Comparison of ENCODE assay signal across 8 cellular contexts in the genomic region with DNA sequence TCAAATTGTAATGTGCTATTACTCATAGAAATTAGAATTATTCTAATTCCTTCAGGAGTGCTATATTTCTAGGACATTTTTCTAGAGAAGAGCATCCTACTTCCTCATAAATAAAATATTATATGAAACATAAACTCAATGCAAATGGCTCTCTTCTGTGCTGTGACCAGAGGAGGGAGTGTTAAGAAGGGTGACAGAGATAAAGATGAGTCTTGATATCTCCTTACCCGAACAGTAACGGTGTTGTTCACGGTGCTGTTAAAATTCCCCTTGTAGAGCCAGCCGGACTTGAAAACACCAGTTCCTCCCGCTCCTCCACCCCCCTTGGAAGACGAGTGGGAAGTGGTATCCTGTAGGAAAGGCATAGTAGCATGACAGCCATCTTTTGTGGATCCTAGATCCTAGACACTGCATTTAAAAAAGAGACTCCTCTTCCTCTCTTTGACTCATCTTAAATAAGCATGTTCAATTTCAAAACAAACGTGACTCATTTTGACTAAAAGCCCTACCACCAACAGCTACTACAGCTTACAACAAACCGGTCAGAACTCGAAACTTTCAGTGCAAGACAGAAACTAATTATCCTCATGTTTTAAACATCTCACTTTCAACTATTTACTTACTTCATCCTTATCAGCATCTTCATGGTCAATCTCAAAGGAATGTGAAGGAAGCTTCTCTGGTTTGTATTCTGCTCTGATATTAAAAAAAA.
DNase-seq lines count a peak whose midpoint lies in the region; ATAC-seq and TF ChIP-seq lines count a peak whose summit lies in the region.

No MANE protein-coding gene starts in this region.

- H3K4me2 ChIP-seq in smooth muscle cell = peak overlapping the region; percentile 76

- H3K9me3 ChIP-seq in A673 (ENCODE audit: low read depth, low read length, poor library complexity, severe bottlenecking) (no peaks in the 10 kb centered on the region), smooth muscle cell (replicated peaks; ENCODE audit: low read depth) (no peaks in the 10 kb centered on the region)

- peak overlapping the region; percentile 15 for H3K4me3 Mint-ChIP-seq in activated naive CD8-positive, alpha-beta T cell

- no peaks in the 10 kb centered on the region for H3K9me3 Mint-ChIP-seq in activated naive CD8-positive, alpha-beta T cell (ENCODE audit: low read depth)

- H3K4me3 ChIP-seq in A673 (ENCODE audit: low read depth, low read length, poor library complexity, severe bottlenecking) = no peak overlapping the region
- H3K4me3 ChIP-seq in smooth muscle cell = peak overlapping the region; percentile 21

- peaks cover 4% of the 10 kb centered on the region for H3K4me1 ChIP-seq in A673 (ENCODE audit: insufficient read depth, low read length, poor library complexity, severe bottlenecking)
- peaks cover 6% of the 10 kb centered on the region for H3K4me1 ChIP-seq in smooth muscle cell (ENCODE audit: low read depth)

- POLR2A ChIA-PET in A673 (lab: Charles Lee; ENCODE audit: low non-redundant PET) = no interaction called here

- H3K27ac ChIP-seq in A673 (ENCODE audit: low read depth, low read length, poor library complexity, severe bottlenecking) = no peak overlapping the region
- peak overlapping the region; percentile 64 for H3K27ac ChIP-seq in smooth muscle cell (ENCODE audit: low read depth)

- 25% methylated on average over 9 of the region's 9 CpGs for WGBS in smooth muscle cell (ENCODE audit: low lambda C conversion rate)

- H3K27me3 ChIP-seq in A673 (replicated peaks; ENCODE audit: insufficient read depth, low read depth, low read length, poor library complexity) (no peaks in the 10 kb centered on the region), smooth muscle cell (ENCODE audit: low read depth) (no peaks in the 10 kb centered on the region)

- DNase-seq in A673 (ENCODE audit: low spot score) (peak; percentile 26), smooth muscle cell (lab: John Stamatoyannopoulos, UW; ENCODE audit: unreplicated experiment) (no peak), HuH-7.5 (ENCODE audit: low spot score) (no peak), NCI-H2081 (lab: John Stamatoyannopoulos, UW) (no peak), hypothalamus (lab: John Stamatoyannopoulos, UW) (no peak)

- no peaks in the 10 kb centered on the region for H3K27me3 Mint-ChIP-seq in activated naive CD8-positive, alpha-beta T cell

- no peaks in the 10 kb centered on the region for H3F3A ChIP-seq in smooth muscle cell (ENCODE audit: low read depth)

- H2AFZ ChIP-seq in smooth muscle cell (ENCODE audit: low read depth) = peak overlapping the region; percentile 64

- H3K79me2 ChIP-seq in smooth muscle cell (ENCODE audit: low read depth) = no peaks in the 10 kb centered on the region

- CTCF ChIA-PET in A673 (lab: Charles Lee) = interaction anchor here (0.6 kb wide), 1 partner anchor 396 kb away, joined by 4 read pairs; no protein-coding TSS in a partner anchor

- intact Hi-C loops in A673 (cut with micrococcal nuclease; ENCODE audit: unreplicated experiment) = no loop called here

- H4K20me1 ChIP-seq in smooth muscle cell (ENCODE audit: low read depth) = no peaks in the 10 kb centered on the region

- no peak overlapping the region for H3K9ac ChIP-seq in smooth muscle cell (ENCODE audit: low read depth)

- H3K36me3 Mint-ChIP-seq in activated naive CD8-positive, alpha-beta T cell = peaks cover 40% of the 10 kb centered on the region

- H3K36me3 ChIP-seq in A673 (ENCODE audit: insufficient read depth, low read length, poor library complexity, severe bottlenecking) (no peaks in the 10 kb centered on the region), smooth muscle cell (ENCODE audit: low read depth) (no peaks in the 10 kb centered on the region)

- no TSS peak for BruUV-seq in A673 (replicated peaks; lab: Mats Ljungman, UMichigan)

- H3K4me1 Mint-ChIP-seq in activated naive CD8-positive, alpha-beta T cell (ENCODE audit: low read depth) = peaks cover 73% of the 10 kb centered on the region

- TF ChIP-seq CTCF in A673 (conservative IDR thresholded peaks at IDR 0.05; ENCODE audit: low read depth, low read length) = no peak
- no peak for TF ChIP-seq CTCF in smooth muscle cell (IDR thresholded peaks at IDR 0.05; ENCODE audit: borderline replicate concordance, insufficient read depth, poor library complexity, severe bottlenecking)

- H3K27ac Mint-ChIP-seq in activated naive CD8-positive, alpha-beta T cell = peak overlapping the region; percentile 86

- ATAC-seq in GM19043 (IDR thresholded peaks at IDR 0.05; ENCODE audit: low read depth, unreplicated experiment) = peak; percentile 60
- ATAC-seq in HG03196 (IDR thresholded peaks at IDR 0.05; ENCODE audit: unreplicated experiment) = peak; percentile 71
